Comparison of ENCODE assay signal across 22 cellular contexts in genomic region chr7:121077165-121077630, GRCh38.
DNase-seq lines count a peak whose midpoint lies in the region; ATAC-seq, FAIRE-seq and TF ChIP-seq lines count a peak whose summit lies in the region.
"Had no signal": no experiment of that assay in that cellular context is flagged by ENCODE, and none has a peak within 500 bp of the region (broad histone marks: within the 10 kb centered on the region; RNA-seq: fewer than 3 reads in every experiment).

No MANE protein-coding gene starts in this region.

- intact Hi-C loops in K562 (cut with micrococcal nuclease): no loop called here
- intact Hi-C loops in gastrocnemius medialis (cut with DNase I; ENCODE audit: low total_unique reads): no loop called here

- H3K4me3 ChIP-seq in ACC112 (ENCODE audit: low read depth, low read length) (peak overlapping the region; percentile 68), Loucy (ENCODE audit: low read length, poor library complexity, severe bottlenecking) (no peak overlapping the region), K562 (peak overlapping the region; percentile 53), gastrocnemius medialis (no peak overlapping the region)
- H3K4me3 ChIP-seq: GM12878, SJCRH30 had no signal

- H3K27ac ChIP-seq in ACC112 (ENCODE audit: low read depth, low read length) (peak overlapping the region; percentile 74), K562 (ENCODE audit: extremely low read depth, low read depth, low read length) (peak overlapping the region; percentile 85), gastrocnemius medialis (peak overlapping the region; percentile 54 to 90 (median 80))
- H3K27ac ChIP-seq: HL-60, RWPE1, SJCRH30 had no signal

- ATAC-seq in K562 (no peak), gastrocnemius medialis (no peak), HG03432 (IDR thresholded peaks at IDR 0.05; ENCODE audit: unreplicated experiment) (no peak), GM18907 (IDR thresholded peaks at IDR 0.05; ENCODE audit: unreplicated experiment) (no peak)

- no peaks in the 10 kb centered on the region for H3K9me3 ChIP-seq in Loucy (ENCODE audit: insufficient read depth, low read depth, low read length)
- H3K9me3 ChIP-seq in K562 (replicated peaks; ENCODE audit: control insufficient read depth, insufficient read depth, low read depth, low read length): no peaks in the 10 kb centered on the region
- H3K9me3 ChIP-seq in gastrocnemius medialis: no peaks in the 10 kb centered on the region
- H3K9me3 ChIP-seq: SJCRH30 had no signal

- no peak overlapping the region for H3K9ac ChIP-seq in Loucy (ENCODE audit: low read depth, low read length, poor library complexity, severe bottlenecking)
- H3K9ac ChIP-seq in K562 (ENCODE audit: insufficient read depth in 1 of 2, low read depth in 2 of 2, low read length in 2 of 2): peak overlapping the region; percentile 82

- in situ Hi-C loops in K562 (cut with MboI): loop anchor here (5.0 kb wide), 1 partner anchor 80 kb away; no protein-coding TSS in a partner anchor
- in situ Hi-C loops in gastrocnemius medialis (cut with MboI; ENCODE audit: low sequenced_read_pairs in 4 of 4): loop anchor here in 1 of 4 donors (10.0 kb wide), 1 partner anchor 82 kb away; no protein-coding TSS in a partner anchor

- H3K79me2 ChIP-seq in ACC112 (ENCODE audit: control insufficient read depth, insufficient read depth, low read length, unreplicated experiment) (peaks cover 12% of the 10 kb centered on the region), Loucy (ENCODE audit: insufficient read depth, low read length) (no peaks in the 10 kb centered on the region), K562 (ENCODE audit: control insufficient read depth, insufficient read depth, low read length) (peaks cover 100% of the 10 kb centered on the region)

- POLR2A ChIA-PET in K562 (lab: Yijun Ruan, JAX): interaction anchor here (0.9 to 4.5 kb wide), 8 partner anchors 10 to 126 kb away, joined by 4 to 46 read pairs (median 10); partner anchors contain the start of genes CPED1 and ING3

- H3K4me2 ChIP-seq in Loucy (ENCODE audit: low read depth, low read length, poor library complexity, severe bottlenecking) (no peak overlapping the region), K562 (ENCODE audit: insufficient read depth, low read length) (peak overlapping the region; percentile 80; the same call in 1 of the 2 replicates)

- H3K9me2 ChIP-seq in Loucy (replicated peaks; ENCODE audit: low read depth, low read length): no peaks in the 10 kb centered on the region

- peak overlapping the region; percentile 51 for H2AFZ ChIP-seq in ACC112 (ENCODE audit: low read length, unreplicated experiment)
- H2AFZ ChIP-seq in Loucy (ENCODE audit: low read length): peak overlapping the region; percentile 25; the same call in 1 of the 2 replicates
- H2AFZ ChIP-seq in K562 (ENCODE audit: low read depth, low read length): no peak overlapping the region

- no peaks in the 10 kb centered on the region for H4K20me1 ChIP-seq in Loucy (ENCODE audit: insufficient read depth, low read length, poor library complexity, severe bottlenecking)
- H4K20me1 ChIP-seq in K562 (replicated peaks; ENCODE audit: control insufficient read depth, insufficient read depth, low read length): peaks cover 7% of the 10 kb centered on the region; the same call in 1 of the 2 replicates

- H3K36me3 ChIP-seq in ACC112 (ENCODE audit: insufficient read depth, low read length): no peaks in the 10 kb centered on the region
- no peaks in the 10 kb centered on the region for H3K36me3 ChIP-seq in Loucy (ENCODE audit: insufficient read depth, low read length)
- H3K36me3 ChIP-seq in K562 (ENCODE audit: control insufficient read depth, insufficient read depth, low read length): peaks cover 69% of the 10 kb centered on the region
- H3K36me3 ChIP-seq in gastrocnemius medialis: no peaks in the 10 kb centered on the region
- H3K36me3 ChIP-seq: SJCRH30 had no signal

- H3K4me1 ChIP-seq in ACC112 (ENCODE audit: control insufficient read depth, insufficient read depth, low read length, unreplicated experiment): peaks cover 47% of the 10 kb centered on the region
- H3K4me1 ChIP-seq in Loucy (ENCODE audit: insufficient read depth, low read length, poor library complexity, severe bottlenecking): no peaks in the 10 kb centered on the region
- H3K4me1 ChIP-seq in K562 (replicated peaks in 1 of 2; ENCODE audit: control insufficient read depth in 2 of 2, insufficient read depth in 2 of 2, low read length in 2 of 2): peaks cover 9 to 57% of the 10 kb centered on the region in 2 experiments
- peaks cover 59 to 78% of the 10 kb centered on the region in 2 donors for H3K4me1 ChIP-seq in gastrocnemius medialis

- FAIRE-seq in K562 (lab: Jason Lieb, UNC): no peak
- FAIRE-seq: GM12878, GM18507, HTR-8/SVneo had no signal

- DNase-seq in K562 (ENCODE audit: extremely low read depth in 1 of 4, low spot score in 3 of 4) (no peak), gastrocnemius medialis (no peak), erythroblast (lab: John Stamatoyannopoulos, UW) (no peak)
- no peak for DNase-seq in activated naive CD4-positive, alpha-beta T cell treated with Interleukin-2 at 50 U/mL for 16 hours
- DNase-seq: C1 segment of cervical spinal cord, DMS 273 treated with DMSO at 0.1 percent for 48 hours, GDM1, MV-4-11, NCI-H1417, NCI-H1930, NCI-H2171, NCI-H446 treated with DMSO at 0.1 percent for 48 hours, SJCRH30 had no signal

- TF ChIP-seq EP300 in K562 (IDR thresholded peaks at IDR 0.05; ENCODE audit: low read length): no peak

- no peak for TF ChIP-seq POLR2A in K562 (conservative IDR thresholded peaks at IDR 0.05)
- TF ChIP-seq POLR2A in gastrocnemius medialis (IDR thresholded peaks at IDR 0.05): no peak
- no peak for TF ChIP-seq POLR2A in erythroblast (IDR thresholded peaks at IDR 0.05; ENCODE audit: low read length)

- TF ChIP-seq RAD21 in K562 (CRISPR knock-in tag; conservative IDR thresholded peaks at IDR 0.05 in 1 of 2, IDR thresholded peaks at IDR 0.05 in 1 of 2): peak in 1 of 2 experiments; percentile 3; a peak in 1 of 4 replicates

- CTCF ChIA-PET in K562 (lab: Yijun Ruan, JAX; ENCODE audit: low intra/inter-chr PET ratio): interaction anchor here (9.0 kb wide), 1 partner anchor 87 kb away, joined by 129 read pairs; the partner anchor contains the start of gene CPED1

- H3F3A ChIP-seq in Loucy (ENCODE audit: low read depth): no peaks in the 10 kb centered on the region

- TF ChIP-seq CTCF in Loucy (conservative IDR thresholded peaks at IDR 0.05; ENCODE audit: low read length) (no peak), K562 (IDR thresholded peaks at IDR 0.05 in 2 of 3, conservative IDR thresholded peaks at IDR 0.05 in 1 of 3; ENCODE audit: insufficient read depth in 2 of 3, low read depth in 1 of 3, low read length in 3 of 3) (no peak), gastrocnemius medialis (IDR thresholded peaks at IDR 0.05 in 4 of 5, conservative IDR thresholded peaks at IDR 0.05 in 1 of 5) (no peak)

- H3K27me3 ChIP-seq in ACC112 (ENCODE audit: insufficient read depth, low read length) (no peaks in the 10 kb centered on the region), Loucy (ENCODE audit: insufficient read depth, low read length, poor library complexity, severe bottlenecking) (no peaks in the 10 kb centered on the region), K562 (ENCODE audit: control insufficient read depth in 2 of 2, insufficient read depth in 2 of 2, low read length in 2 of 2) (no peaks in the 10 kb centered on the region), gastrocnemius medialis (no peaks in the 10 kb centered on the region)
- H3K27me3 ChIP-seq: SJCRH30 had no signal

- no TSS peak for BruUV-seq in K562 (replicated peaks; lab: Mats Ljungman, UMichigan)

- no peaks in the 10 kb centered on the region for H3K9me1 ChIP-seq in K562 (ENCODE audit: control insufficient read depth, insufficient read depth, low read length)

TF ChIP-seq in K562, 482 proteins besides CTCF, POLR2A, EP300 and RAD21 (continues in another document):
- TF ChIP-seq GABPA (tag; conservative IDR thresholded peaks at IDR 0.05; ENCODE audit: low read depth) (peak; percentile 30; the same call in 1 of the 2 replicates), NBN (IDR thresholded peaks at IDR 0.05; ENCODE audit: low read depth) (peak; percentile 28; the same call in 1 of the 2 replicates), CBX8 (IDR thresholded peaks at IDR 0.05; ENCODE audit: borderline replicate concordance, extremely low read depth, low read depth, low read length, poor library complexity, severe bottlenecking) (no peak), NCOA2 (IDR thresholded peaks at IDR 0.05; ENCODE audit: partially characterized antibody in 2 of 2) (peak in 1 of 2 experiments; percentile 23), LARP7 (IDR thresholded peaks at IDR 0.05) (peak; percentile 89; the same call in 1 of the 2 replicates), ZNF184 (CRISPR knock-in tag; IDR thresholded peaks at IDR 0.05) (no peak), SFPQ (IDR thresholded peaks at IDR 0.05; ENCODE audit: low read depth, low read length) (no peak), RBFOX2 (IDR thresholded peaks at IDR 0.05; ENCODE audit: low read depth, low read length) (peak; percentile 55), BRD9 (IDR thresholded peaks at IDR 0.05; ENCODE audit: low read depth, partially characterized antibody) (peak; percentile 19), XRCC3 (IDR thresholded peaks at IDR 0.05) (peak; percentile 67; the same call in 1 of the 2 replicates), THAP7 (CRISPR knock-in tag; IDR thresholded peaks at IDR 0.05) (no peak), RBM22 (IDR thresholded peaks at IDR 0.05; ENCODE audit: low read depth, low read length, poor library complexity, severe bottlenecking) (no peak)

Comparison
In these comparisons a context has a peak if more than half of its experiments do, and no peak if none do; other contexts are left out.
1. H3K4me3 ChIP-seq: peak in ACC112 (single experiment) and K562 (single experiment); none in Loucy (single experiment) and gastrocnemius medialis (0 of 4).
2. Peak in every context shown above with its lines, with median percentiles within 50 percentile points of each other: H3K27ac ChIP-seq.